In the genomic region with DNA sequence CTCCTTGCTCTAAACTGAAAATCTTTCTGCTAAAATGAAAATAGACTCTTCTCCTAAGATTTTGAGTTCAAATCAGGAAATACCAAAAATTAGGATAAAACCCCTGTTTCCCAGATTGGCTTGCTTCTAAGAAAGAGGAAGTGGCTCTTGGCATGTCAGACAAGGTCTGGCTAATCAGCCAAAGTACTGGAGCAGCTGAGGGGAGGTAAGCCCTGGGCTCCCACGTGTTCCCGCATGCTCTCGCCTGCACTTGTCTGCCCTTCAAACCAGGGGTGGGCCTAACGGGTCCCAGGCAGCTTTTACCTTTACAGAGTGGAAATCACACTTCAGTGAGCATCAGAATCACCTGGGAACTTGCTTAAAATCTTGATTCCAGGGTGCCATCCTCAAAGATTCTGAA, we compare ENCODE assay signal across 19 cellular contexts. TPM values are rescaled to one million over a fixed set of nuclear protein-coding genes. Genes with fewer than 3 reads are reported as not detected.
DNase-seq lines count a peak whose midpoint lies in the region; ATAC-seq and TF ChIP-seq lines count a peak whose summit lies in the region.
"Had no signal": no experiment of that assay in that cellular context is flagged by ENCODE, and none has a peak within 500 bp of the region (broad histone marks: within the 10 kb centered on the region; RNA-seq: fewer than 3 reads in every experiment).

No MANE protein-coding gene starts in this region.

- no peak for TF ChIP-seq CTCF in WERI-Rb-1 (IDR thresholded peaks at IDR 0.05; ENCODE audit: low read depth, low read length)

- no peak overlapping the region for H3K4ac ChIP-seq in neuronal stem cell (ENCODE audit: low read length)

- no peak overlapping the region for H2BK12ac ChIP-seq in neuronal stem cell (ENCODE audit: low read length)

- H2BK5ac ChIP-seq in neuronal stem cell (ENCODE audit: low read length), result no peak overlapping the region

- H3K18ac ChIP-seq in neuronal stem cell (ENCODE audit: low read length), result no peak overlapping the region

- H3K79me1 ChIP-seq in neuronal stem cell (ENCODE audit: low read depth, low read length), result no peaks in the 10 kb centered on the region

- no peaks in the 10 kb centered on the region for H3K36me3 ChIP-seq in BLaER1 treated with 17β-estradiol and CSF1 and Interleukin-3, amounts not matched to agents 10 nM and 100 nM
- H3K36me3 ChIP-seq in WERI-Rb-1 (no peaks in the 10 kb centered on the region), neuronal stem cell (replicated peaks in 1 of 2; ENCODE audit: control insufficient read depth in 2 of 2, insufficient read depth in 2 of 2, low read length in 2 of 2) (no peaks in the 10 kb centered on the region)
- H3K36me3 ChIP-seq: heart right ventricle, left lung had no signal

- H3K4me1 ChIP-seq in BLaER1 treated with 17β-estradiol and CSF1 and Interleukin-3, amounts not matched to agents 10 nM and 100 nM, result peaks cover 12 to 20% (median 15%) of the 10 kb centered on the region in 10 experiments; a peak in 18 of 20 replicates
- H3K4me1 ChIP-seq in neuronal stem cell (ENCODE audit: control insufficient read depth in 2 of 2, insufficient read depth in 1 of 2, low read depth in 1 of 2, low read length in 2 of 2), result no peaks in the 10 kb centered on the region
- H3K4me1 ChIP-seq: left lung had no signal

- H2BK120ac ChIP-seq in neuronal stem cell (ENCODE audit: low read depth, low read length), result no peak overlapping the region

- no peak overlapping the region for H3K27ac ChIP-seq in BLaER1 treated with 17β-estradiol and CSF1 and Interleukin-3, amounts not matched to agents 10 nM and 100 nM
- H3K27ac ChIP-seq in WERI-Rb-1 (peak overlapping the region; percentile 62), neuronal stem cell (replicated peaks; ENCODE audit: low read length) (no peak overlapping the region)
- H3K27ac ChIP-seq: epithelial cell of prostate, heart right ventricle, left lung had no signal

- ATAC-seq in GM21360 (IDR thresholded peaks at IDR 0.05; ENCODE audit: unreplicated experiment) (peak; percentile 58), HG02981 (IDR thresholded peaks at IDR 0.05; ENCODE audit: unreplicated experiment) (no peak)
- ATAC-seq: left lung, natural killer cell, SK-N-SH treated with all-trans-retinoic acid at 6 μM for 48 hours had no signal

- H3K9me3 ChIP-seq in BLaER1 treated with 17β-estradiol and CSF1 and Interleukin-3, amounts not matched to agents 10 nM and 100 nM (replicated peaks in 1 of 11), result no peaks in the 10 kb centered on the region
- H3K9me3 ChIP-seq in WERI-Rb-1 (ENCODE audit: severe bottlenecking), result no peaks in the 10 kb centered on the region
- H3K9me3 ChIP-seq in neuronal stem cell (replicated peaks in 1 of 2; ENCODE audit: control insufficient read depth in 2 of 2, insufficient read depth in 1 of 2, low read depth in 1 of 2, low read length in 2 of 2), result no peaks in the 10 kb centered on the region
- H3K9me3 ChIP-seq: heart right ventricle, left lung had no signal

- peak; percentile 75 for DNase-seq in NCI-H2171 treated with DMSO at 0.1 percent for 48 hours (lab: John Stamatoyannopoulos, UW)
- peak; percentile 85 for DNase-seq in WERI-Rb-1
- DNase-seq in neuronal stem cell (ENCODE audit: low spot score), result no peak
- DNase-seq in KG1 (lab: John Stamatoyannopoulos, UW), result no peak
- DNase-seq in DMS79 treated with DMSO at 0.1 percent for 48 hours (lab: John Stamatoyannopoulos, UW), result no peak
- DNase-seq: activated CD4-positive, alpha-beta T cell treated with anti-CD3 and anti-CD28 coated beads for 1 hour; amniotic stem cell; EL; heart right ventricle; left lung; natural killer cell; NCI-H187; stimulated activated CD4-positive, alpha-beta T cell treated with anti-CD3 and anti-CD28 coated beads, Interleukin-2, amount 100 ng/mL, for 48 hours had no signal

- H3K4me2 ChIP-seq in BLaER1 treated with 17β-estradiol and CSF1 and Interleukin-3, amounts not matched to agents 10 nM and 100 nM, result peak overlapping the region; percentile 24 to 60 (median 41); a peak in 17 of 22 replicates
- H3K4me2 ChIP-seq in neuronal stem cell (ENCODE audit: insufficient read depth, low read length, poor library complexity, severe bottlenecking), result no peak overlapping the region

- H3K14ac ChIP-seq in neuronal stem cell (ENCODE audit: low read length), result no peak overlapping the region

- H2AFZ ChIP-seq in neuronal stem cell (ENCODE audit: low read length), result no peak overlapping the region

- no peak overlapping the region for H3K23ac ChIP-seq in neuronal stem cell (ENCODE audit: low read depth, low read length, poor library complexity)

- no peak overlapping the region for H4K91ac ChIP-seq in neuronal stem cell (ENCODE audit: low read depth, low read length, poor library complexity)

- no peak overlapping the region for H3K9ac ChIP-seq in BLaER1 treated with 17β-estradiol and CSF1 and Interleukin-3, amounts not matched to agents 10 nM and 100 nM
- no peak overlapping the region for H3K9ac ChIP-seq in neuronal stem cell (ENCODE audit: low read depth, low read length, poor library complexity)

- WGBS in neuronal stem cell (ENCODE audit: extremely low coverage in 2 of 2, insufficient read length in 2 of 2, insufficient replicate concordance in 1 of 2), 2 donors, result no CpG with 5 or more reads among the region's 4 CpGs

- H4K8ac ChIP-seq in neuronal stem cell (ENCODE audit: low read depth, low read length), result no peak overlapping the region

- H2AK5ac ChIP-seq in neuronal stem cell (ENCODE audit: low read depth, low read length), result no peak overlapping the region

- no peaks in the 10 kb centered on the region for H4K20me1 ChIP-seq in BLaER1 treated with 17β-estradiol and CSF1 and Interleukin-3, amounts not matched to agents 10 nM and 100 nM

- H2BK15ac ChIP-seq in neuronal stem cell (ENCODE audit: low read length), result no peak overlapping the region

- H3K27me3 ChIP-seq in BLaER1 treated with 17β-estradiol and CSF1 and Interleukin-3, amounts not matched to agents 10 nM and 100 nM, result no peaks in the 10 kb centered on the region
- H3K27me3 ChIP-seq in WERI-Rb-1 (ENCODE audit: insufficient read depth, low read depth, severe bottlenecking) (no peaks in the 10 kb centered on the region), neuronal stem cell (ENCODE audit: control insufficient read depth in 3 of 3, insufficient read depth in 3 of 3, low read depth in 1 of 3, low read length in 3 of 3) (peaks cover 0 to 4% (median 0%) of the 10 kb centered on the region in 3 experiments)
- H3K27me3 ChIP-seq: heart right ventricle, left lung had no signal

- H3K4me3 ChIP-seq in BLaER1 treated with 17β-estradiol and CSF1 and Interleukin-3, amounts not matched to agents 10 nM and 100 nM, result no peak overlapping the region
- H3K4me3 ChIP-seq in WERI-Rb-1 (ENCODE audit: low read depth, low read length), result no peak overlapping the region
- no peak overlapping the region for H3K4me3 ChIP-seq in neuronal stem cell (ENCODE audit: low read length in 2 of 2)
- H3K4me3 ChIP-seq: heart right ventricle, left lung had no signal

RNA-seq across cellular contexts. Expression of gene GABRR1, which starts 43.2 kb away (rescaled TPM):
- not detected for polyA plus RNA-seq in neuronal stem cell (2013, experiment 1 of 2)
- not detected for polyA plus RNA-seq in neuronal stem cell (2013, experiment 2 of 2)
- polyA plus RNA-seq: HepG2 had no signal

RNA-seq across cellular contexts. Expression of gene GABRR2, which starts 54.8 kb away (rescaled TPM):
- polyA plus RNA-seq in neuronal stem cell (2013, experiment 1 of 2), result 0.11 TPM
- 0.08 TPM for polyA plus RNA-seq in neuronal stem cell (2013, experiment 2 of 2)

Comparison
In these comparisons a context has a peak if more than half of its experiments do, and no peak if none do; other contexts are left out.
1. DNase-seq: peak in NCI-H2171 treated with DMSO at 0.1 percent for 48 hours (single experiment) and WERI-Rb-1 (single experiment); none in neuronal stem cell (single experiment), KG1 (single experiment) and DMS79 treated with DMSO at 0.1 percent for 48 hours (single experiment).